Comparison of ENCODE assay signal across 1 cellular context in genomic region chr13:39952244-39953233, GRCh38.
TF ChIP-seq lines count a peak whose summit lies in the region.

No MANE protein-coding gene starts in this region.

TF ChIP-seq in HepG2, 621 proteins besides CTCF, POLR2A, EP300 and RAD21 (continued from another document):
- no peak for TF ChIP-seq SNAPC4 (CRISPR knock-in tag; IDR thresholded peaks at IDR 0.05)
- no peak for TF ChIP-seq PITX1 (CRISPR knock-in tag; IDR thresholded peaks at IDR 0.05)
- TF ChIP-seq REL (CRISPR knock-in tag; conservative IDR thresholded peaks at IDR 0.05) = no peak
- TF ChIP-seq THAP8 (CRISPR knock-in tag; IDR thresholded peaks at IDR 0.05; ENCODE audit: borderline replicate concordance) = no peak
- no peak for TF ChIP-seq HOXA5 (CRISPR knock-in tag; IDR thresholded peaks at IDR 0.05)
- no peak for TF ChIP-seq ZZZ3 (CRISPR knock-in tag; IDR thresholded peaks at IDR 0.05; ENCODE audit: borderline replicate concordance)
- no peak for TF ChIP-seq ZFP90 (CRISPR knock-in tag; IDR thresholded peaks at IDR 0.05; ENCODE audit: borderline replicate concordance)
- no peak for TF ChIP-seq PCBP2 (optimal IDR thresholded peaks at IDR 0.05; ENCODE audit: low read depth, low read length, poor library complexity, severe bottlenecking)
